21 cellular contexts compared by ENCODE assay signal in genomic region chr7:107396990-107397389, GRCh38.
A peak's percentile ranks its signal among the peaks of the same experiment; 100 is the strongest.
DNase-seq lines count a peak whose midpoint lies in the region; ATAC-seq and TF ChIP-seq lines count a peak whose summit lies in the region.
"Had no signal": no experiment of that assay in that cellular context is flagged by ENCODE, and none has a peak within 500 bp of the region (broad histone marks: within the 10 kb centered on the region; RNA-seq: fewer than 3 reads in every experiment).

No MANE protein-coding gene starts in this region.

- H3K27ac ChIP-seq in heart left ventricle (no peak overlapping the region), epithelial cell of prostate (peak overlapping the region; percentile 64), smooth muscle cell (ENCODE audit: low read depth) (peak overlapping the region; percentile 9), esophagus squamous epithelium (no peak overlapping the region)
- H3K27ac ChIP-seq: ovary, sigmoid colon, vagina had no signal

- TF ChIP-seq CTCF in heart left ventricle (IDR thresholded peaks at IDR 0.05), result no peak
- TF ChIP-seq CTCF in smooth muscle cell (IDR thresholded peaks at IDR 0.05; ENCODE audit: borderline replicate concordance, insufficient read depth, poor library complexity, severe bottlenecking), result no peak
- TF ChIP-seq CTCF in esophagus squamous epithelium (IDR thresholded peaks at IDR 0.05), result no peak

- no peak overlapping the region for H3K9ac ChIP-seq in smooth muscle cell (ENCODE audit: low read depth)

- H3K4me3 ChIP-seq in heart left ventricle, result no peak overlapping the region
- no peak overlapping the region for H3K4me3 ChIP-seq in smooth muscle cell
- H3K4me3 ChIP-seq in esophagus squamous epithelium, result no peak overlapping the region
- H3K4me3 ChIP-seq: ovary, sigmoid colon, vagina had no signal

- intact Hi-C loops in heart left ventricle (cut with DNase I), result loop anchor here in 1 of 10 donors (10.0 kb wide), 1 partner anchor 192 kb away; no protein-coding TSS in a partner anchor
- intact Hi-C loops in left cardiac atrium (cut with DNase I), result no loop called here
- intact Hi-C loops in esophagus squamous epithelium (cut with DNase I), result no loop called here

- H3K27me3 ChIP-seq in heart left ventricle (no peaks in the 10 kb centered on the region), smooth muscle cell (ENCODE audit: low read depth) (no peaks in the 10 kb centered on the region), esophagus squamous epithelium (no peaks in the 10 kb centered on the region)
- H3K27me3 ChIP-seq: ovary, sigmoid colon, vagina had no signal

- H3K27me3 Mint-ChIP-seq in activated CD8-positive, alpha-beta memory T cell treated with anti-CD3 and anti-CD28 coated beads, Interleukin-2, amount 10 ng/mL, durations not matched to agents 7 days and 5 days, result no peaks in the 10 kb centered on the region
- H3K27me3 Mint-ChIP-seq: activated CD4-positive, alpha-beta T cell treated with anti-CD3 and anti-CD28 coated beads, Interleukin-2, amount 10 ng/mL, durations not matched to agents 24 days and 14 days; activated naive CD8-positive, alpha-beta T cell treated with anti-CD3 and anti-CD28 coated beads for 36 hours had no signal

- no peak overlapping the region for H3K4me2 ChIP-seq in smooth muscle cell

- H3K9me3 ChIP-seq in heart left ventricle (no peaks in the 10 kb centered on the region), smooth muscle cell (replicated peaks; ENCODE audit: low read depth) (no peaks in the 10 kb centered on the region), esophagus squamous epithelium (no peaks in the 10 kb centered on the region)
- H3K9me3 ChIP-seq: Caco-2, ovary, sigmoid colon, vagina had no signal

- no peaks in the 10 kb centered on the region for H3K4me1 Mint-ChIP-seq in activated CD8-positive, alpha-beta memory T cell treated with anti-CD3 and anti-CD28 coated beads, Interleukin-2, amount 10 ng/mL, durations not matched to agents 7 days and 5 days
- H3K4me1 Mint-ChIP-seq: activated CD4-positive, alpha-beta T cell treated with anti-CD3 and anti-CD28 coated beads, Interleukin-2, amount 10 ng/mL, durations not matched to agents 24 days and 14 days; activated naive CD8-positive, alpha-beta T cell treated with anti-CD3 and anti-CD28 coated beads for 36 hours had no signal

- H3K36me3 ChIP-seq in heart left ventricle, result no peaks in the 10 kb centered on the region
- no peaks in the 10 kb centered on the region for H3K36me3 ChIP-seq in smooth muscle cell (ENCODE audit: low read depth)
- peaks cover 0 to 6% (median 0%) of the 10 kb centered on the region in 3 donors for H3K36me3 ChIP-seq in esophagus squamous epithelium
- H3K36me3 ChIP-seq: ovary, sigmoid colon, vagina had no signal

- H3K36me3 Mint-ChIP-seq in activated CD8-positive, alpha-beta memory T cell treated with anti-CD3 and anti-CD28 coated beads, Interleukin-2, amount 10 ng/mL, durations not matched to agents 7 days and 5 days, result peaks cover 6% of the 10 kb centered on the region

- no peaks in the 10 kb centered on the region for H3K79me2 ChIP-seq in smooth muscle cell (ENCODE audit: low read depth)

- H3K9me3 Mint-ChIP-seq in activated CD8-positive, alpha-beta memory T cell treated with anti-CD3 and anti-CD28 coated beads, Interleukin-2, amount 10 ng/mL, durations not matched to agents 7 days and 5 days (ENCODE audit: low read depth), result no peaks in the 10 kb centered on the region
- H3K9me3 Mint-ChIP-seq: activated CD4-positive, alpha-beta T cell treated with anti-CD3 and anti-CD28 coated beads, Interleukin-2, amount 10 ng/mL, durations not matched to agents 24 days and 14 days; activated naive CD8-positive, alpha-beta T cell treated with anti-CD3 and anti-CD28 coated beads for 36 hours; activated T-helper 1 cell treated with anti-CD3 and anti-CD28 coated beads, Interleukin-12 subunit alpha, Interleukin-12 subunit beta, Interleukin-2, Interleukin-4 antibody, amounts not matched to agents 30 ng/mL and 10 ng/mL and 1 ng/mL, durations not matched to agents 14 hours and 24 hours and 36 hours; nephron had no signal

- in situ Hi-C loops in SK-MEL-5 (cut with HindIII; ENCODE audit: low pct_unique_long_range_greater_than_20kb, low sequenced_read_pairs), result no loop called here

- CTCF ChIA-PET in activated CD8-positive, alpha-beta memory T cell treated with anti-CD3 and anti-CD28 coated beads, Interleukin-2, amount 10 ng/mL, durations not matched to agents 7 days and 5 days (lab: Charles Lee), result interaction anchor here (0.9 kb wide), 1 partner anchor 11 kb away, joined by 4 read pairs; no protein-coding TSS in a partner anchor

- DNase-seq in heart left ventricle (no peak), left cardiac atrium (no peak), SK-MEL-5 (ENCODE audit: low read depth, low spot score) (peak; percentile 20), epithelial cell of prostate (ENCODE audit: low read depth, low spot score) (peak; percentile 39), smooth muscle cell (lab: John Stamatoyannopoulos, UW; ENCODE audit: unreplicated experiment) (no peak), T1000 (lab: John Stamatoyannopoulos, UW) (no peak), esophagus squamous epithelium (lab: John Stamatoyannopoulos, UW) (no peak)
- DNase-seq in activated CD8-positive, alpha-beta memory T cell treated with anti-CD3 and anti-CD28 coated beads, Interleukin-2, amount 10 ng/mL, durations not matched to agents 7 days and 5 days, result no peak
- DNase-seq: activated CD4-positive, alpha-beta T cell treated with anti-CD3 and anti-CD28 coated beads, Interleukin-2, amount 10 ng/mL, durations not matched to agents 24 days and 14 days; activated naive CD8-positive, alpha-beta T cell treated with anti-CD3 and anti-CD28 coated beads for 36 hours; Caco-2; DND-41; glutamatergic neuron; NCI-H1436; NCI-H2107; NCI-H510A; ovary; sigmoid colon had no signal

- peaks cover 8% of the 10 kb centered on the region for H3F3A ChIP-seq in smooth muscle cell (ENCODE audit: low read depth)

- H2AFZ ChIP-seq in smooth muscle cell (ENCODE audit: low read depth), result no peak overlapping the region

- no peak overlapping the region for H3K27ac Mint-ChIP-seq in activated CD8-positive, alpha-beta memory T cell treated with anti-CD3 and anti-CD28 coated beads, Interleukin-2, amount 10 ng/mL, durations not matched to agents 7 days and 5 days
- H3K27ac Mint-ChIP-seq: activated CD4-positive, alpha-beta T cell treated with anti-CD3 and anti-CD28 coated beads, Interleukin-2, amount 10 ng/mL, durations not matched to agents 24 days and 14 days; activated naive CD8-positive, alpha-beta T cell treated with anti-CD3 and anti-CD28 coated beads for 36 hours; activated T-helper 1 cell treated with anti-CD3 and anti-CD28 coated beads, Interleukin-12 subunit alpha, Interleukin-12 subunit beta, Interleukin-2, Interleukin-4 antibody, amounts not matched to agents 30 ng/mL and 10 ng/mL and 1 ng/mL, durations not matched to agents 14 hours and 24 hours and 36 hours; nephron had no signal

- no peak for TF ChIP-seq POLR2A in heart left ventricle (IDR thresholded peaks at IDR 0.05)
- TF ChIP-seq POLR2A in esophagus squamous epithelium (IDR thresholded peaks at IDR 0.05), result no peak

- 50 to 59% (median 56%) methylated on average over 2 of the region's 2 CpGs for WGBS in heart left ventricle, 4 donors
- 74% methylated on average over 2 of the region's 2 CpGs for WGBS in smooth muscle cell (ENCODE audit: low lambda C conversion rate)
- WGBS in esophagus squamous epithelium, 2 donors, result 65 to 94% methylated on average over 2 of the region's 2 CpGs

- no peak overlapping the region for H3K4me3 Mint-ChIP-seq in activated CD8-positive, alpha-beta memory T cell treated with anti-CD3 and anti-CD28 coated beads, Interleukin-2, amount 10 ng/mL, durations not matched to agents 7 days and 5 days
- H3K4me3 Mint-ChIP-seq: activated CD4-positive, alpha-beta T cell treated with anti-CD3 and anti-CD28 coated beads, Interleukin-2, amount 10 ng/mL, durations not matched to agents 24 days and 14 days; activated naive CD8-positive, alpha-beta T cell treated with anti-CD3 and anti-CD28 coated beads for 36 hours; activated T-helper 1 cell treated with anti-CD3 and anti-CD28 coated beads, Interleukin-12 subunit alpha, Interleukin-12 subunit beta, Interleukin-2, Interleukin-4 antibody, amounts not matched to agents 30 ng/mL and 10 ng/mL and 1 ng/mL, durations not matched to agents 14 hours and 24 hours and 36 hours; nephron had no signal

- peak in 3 of 4 donors; percentile 29 to 53 (median 38) for ATAC-seq in heart left ventricle
- ATAC-seq in left cardiac atrium, result no peak
- ATAC-seq in activated CD8-positive, alpha-beta memory T cell treated with anti-CD3 and anti-CD28 coated beads, Interleukin-2, amount 10 ng/mL, durations not matched to agents 7 days and 5 days, result no peak

- H4K20me1 ChIP-seq in smooth muscle cell (ENCODE audit: low read depth), result no peaks in the 10 kb centered on the region

- H3K4me1 ChIP-seq in heart left ventricle (peaks cover 0 to 7% (median 0%) of the 10 kb centered on the region in 12 donors), smooth muscle cell (ENCODE audit: low read depth) (peaks cover 11% of the 10 kb centered on the region), esophagus squamous epithelium (no peaks in the 10 kb centered on the region)
- H3K4me1 ChIP-seq: Caco-2, sigmoid colon had no signal

Comparison
In these comparisons a context has a peak if more than half of its experiments do, and no peak if none do; other contexts are left out.
1. ATAC-seq: peak in heart left ventricle (3 of 4); none in left cardiac atrium (0 of 2) and activated CD8-positive, alpha-beta memory T cell treated with anti-CD3 and anti-CD28 coated beads, Interleukin-2, amount 10 ng/mL, durations not matched to agents 7 days and 5 days (single experiment).
2. DNase-seq: peak in SK-MEL-5 (single experiment) and epithelial cell of prostate (single experiment); none in heart left ventricle (0 of 5), left cardiac atrium (single experiment), smooth muscle cell (single experiment), T1000 (single experiment), activated CD8-positive, alpha-beta memory T cell treated with anti-CD3 and anti-CD28 coated beads, Interleukin-2, amount 10 ng/mL, durations not matched to agents 7 days and 5 days (single experiment) and esophagus squamous epithelium (single experiment).
3. H3K27ac ChIP-seq: peak in epithelial cell of prostate (single experiment) and smooth muscle cell (single experiment); none in heart left ventricle (0 of 12) and esophagus squamous epithelium (0 of 4).